In genomic region chr22:31537019-31537535, GRCh38 we compare ENCODE assay signal across 10 cellular contexts. TPM values are rescaled to one million over a fixed set of nuclear protein-coding genes. Genes with fewer than 3 reads are reported as not detected.
A peak's percentile ranks its signal among the peaks of the same experiment; 100 is the strongest.
DNase-seq lines count a peak whose midpoint lies in the region; ATAC-seq and TF ChIP-seq lines count a peak whose summit lies in the region.
"Had no signal": no experiment of that assay in that cellular context is flagged by ENCODE, and none has a peak within 500 bp of the region (broad histone marks: within the 10 kb centered on the region; RNA-seq: fewer than 3 reads in every experiment).

No MANE protein-coding gene starts in this region.

- POLR2A ChIA-PET in CD4-positive, alpha-beta memory T cell (lab: Charles Lee; ENCODE audit: partially characterized antibody) = no interaction called here

- no peaks in the 10 kb centered on the region for H3K36me3 ChIP-seq in CD4-positive, alpha-beta memory T cell (ENCODE audit: insufficient read depth, low read length)
- H3K36me3 ChIP-seq in ascending aorta (peaks cover 0 to 3% of the 10 kb centered on the region in 2 donors), BE2C (peaks cover 7% of the 10 kb centered on the region; the same call in 1 of the 2 replicates)
- H3K36me3 ChIP-seq: brain microvascular endothelial cell had no signal

- peaks cover 13 to 44% of the 10 kb centered on the region in 2 donors for H3K36me3 Mint-ChIP-seq in CD4-positive, alpha-beta memory T cell
- peaks cover 11% of the 10 kb centered on the region for H3K36me3 Mint-ChIP-seq in T-helper 17 cell (ENCODE audit: low read depth)

- H3K9me3 ChIP-seq in CD4-positive, alpha-beta memory T cell (ENCODE audit: control insufficient read depth in 1 of 2, low read length in 2 of 2) = no peaks in the 10 kb centered on the region
- H3K9me3 ChIP-seq in T-helper 17 cell (ENCODE audit: control insufficient read depth, low read length, poor library complexity, severe bottlenecking) (no peaks in the 10 kb centered on the region), ascending aorta (no peaks in the 10 kb centered on the region), BE2C (no peaks in the 10 kb centered on the region)

- H3K27ac ChIP-seq in CD4-positive, alpha-beta memory T cell (ENCODE audit: low read depth, low read length) = no peak overlapping the region
- H3K27ac ChIP-seq in ascending aorta = no peak overlapping the region
- H3K27ac ChIP-seq: brain microvascular endothelial cell had no signal

- H3K27me3 ChIP-seq in CD4-positive, alpha-beta memory T cell (ENCODE audit: insufficient read depth, low read length) = no peaks in the 10 kb centered on the region
- H3K27me3 ChIP-seq in ascending aorta = no peaks in the 10 kb centered on the region
- no peaks in the 10 kb centered on the region for H3K27me3 ChIP-seq in BE2C
- H3K27me3 ChIP-seq: brain microvascular endothelial cell had no signal

- peaks cover 31 to 51% (median 42%) of the 10 kb centered on the region in 4 donors for H3K4me1 Mint-ChIP-seq in CD4-positive, alpha-beta memory T cell
- peaks cover 35% of the 10 kb centered on the region for H3K4me1 Mint-ChIP-seq in T-helper 17 cell

- ATAC-seq in GM21360 (IDR thresholded peaks at IDR 0.05; ENCODE audit: unreplicated experiment) (peak; percentile 51), T-helper 17 cell (peak; percentile 51), GM21423 (IDR thresholded peaks at IDR 0.05; ENCODE audit: unreplicated experiment) (no peak)

- peak overlapping the region; percentile 38 to 91 (median 53) for H3K27ac Mint-ChIP-seq in CD4-positive, alpha-beta memory T cell
- peak overlapping the region; percentile 72 for H3K27ac Mint-ChIP-seq in T-helper 17 cell

- H3K4me1 ChIP-seq in CD4-positive, alpha-beta memory T cell (ENCODE audit: insufficient read depth, low read length) = peaks cover 32% of the 10 kb centered on the region
- H3K4me1 ChIP-seq in ascending aorta (no peaks in the 10 kb centered on the region), BE2C (no peaks in the 10 kb centered on the region)

- CTCF ChIA-PET in CD4-positive, alpha-beta memory T cell (lab: Charles Lee; ENCODE audit: partially characterized antibody) = interaction anchor here (1.1 to 2.1 kb wide), 3 partner anchors 9 to 22 kb away, joined by 3 to 5 read pairs (median 4); no protein-coding TSS in a partner anchor

- peak overlapping the region in 3 of 8 donors; percentile 9 to 50 (median 41) for H3K4me3 Mint-ChIP-seq in CD4-positive, alpha-beta memory T cell
- no peak overlapping the region for H3K4me3 Mint-ChIP-seq in T-helper 17 cell

- no peak for DNase-seq in CD4-positive, alpha-beta memory T cell
- DNase-seq in T-helper 17 cell (no peak), kidney glomerular epithelial cell (lab: John Stamatoyannopoulos, UW) (peak; percentile 4), ascending aorta (ENCODE audit: low spot score in 2 of 2) (no peak), BE2C (no peak)
- no peak for DNase-seq in central memory CD4-positive, alpha-beta T cell
- DNase-seq: brain microvascular endothelial cell, nucleus accumbens had no signal

- no peak overlapping the region for H3K4me3 ChIP-seq in CD4-positive, alpha-beta memory T cell (ENCODE audit: low read length in 2 of 2)
- H3K4me3 ChIP-seq in ascending aorta = no peak overlapping the region
- no peak overlapping the region for H3K4me3 ChIP-seq in BE2C (ENCODE audit: low read depth, low read length)

- no peaks in the 10 kb centered on the region for H3K9me3 Mint-ChIP-seq in CD4-positive, alpha-beta memory T cell

- H3K27me3 Mint-ChIP-seq in CD4-positive, alpha-beta memory T cell = no peaks in the 10 kb centered on the region
- no peaks in the 10 kb centered on the region for H3K27me3 Mint-ChIP-seq in T-helper 17 cell

- intact Hi-C loops in CD4-positive, alpha-beta memory T cell (cut with micrococcal nuclease) = loop anchor here (5.0 kb wide), 1 partner anchor 40 kb away; the partner anchor contains the start of gene SFI1
- intact Hi-C loops in ascending aorta (cut with DNase I) = no loop called here

- TF ChIP-seq CTCF in ascending aorta (IDR thresholded peaks at IDR 0.05) (no peak), BE2C (IDR thresholded peaks at IDR 0.05; ENCODE audit: low read depth, low read length) (no peak)

RNA-seq across cellular contexts. Expression of gene SFI1, which starts 40.7 kb away (rescaled TPM):
- total RNA-seq in CD4-positive, alpha-beta memory T cell = 100 to 1,000 TPM; 323 to 333 TPM
- polyA plus RNA-seq in CD4-positive, alpha-beta memory T cell = 10 to 100 TPM; 14.7 to 40.5 TPM
- 100 to 1,000 TPM; 185 to 189 TPM for total RNA-seq in T-helper 17 cell
- 31.0 TPM for total RNA-seq in ascending aorta
- polyA plus RNA-seq in BE2C (2012; ENCODE audit: insufficient read depth, insufficient read length, low read depth) = 20.8 TPM

RNA-seq across cellular contexts. Expression of gene EIF4ENIF1, which starts 47.4 kb away (rescaled TPM):
- 10 to 100 TPM; 41.9 to 50.7 TPM for total RNA-seq in CD4-positive, alpha-beta memory T cell
- polyA plus RNA-seq in CD4-positive, alpha-beta memory T cell = 10 to 100 TPM in 1 of 2 donors, 1 to 10 TPM in 1; 6.6 to 17.2 TPM
- total RNA-seq in T-helper 17 cell = 10 to 100 TPM; 24.2 to 26.4 TPM
- 12.7 TPM for total RNA-seq in ascending aorta
- polyA plus RNA-seq in BE2C (2012; ENCODE audit: insufficient read depth, insufficient read length, low read depth) = 48.9 TPM
